Comparison of ENCODE assay signal across 8 cellular contexts in genomic region chr11:108222686-108223448, GRCh38. TPM values are rescaled to one million over a fixed set of nuclear protein-coding genes. Genes with fewer than 3 reads are reported as not detected.
A peak's percentile ranks its signal among the peaks of the same experiment; 100 is the strongest.
DNase-seq lines count a peak whose midpoint lies in the region; ATAC-seq, FAIRE-seq and TF ChIP-seq lines count a peak whose summit lies in the region.

A gene with protein sequence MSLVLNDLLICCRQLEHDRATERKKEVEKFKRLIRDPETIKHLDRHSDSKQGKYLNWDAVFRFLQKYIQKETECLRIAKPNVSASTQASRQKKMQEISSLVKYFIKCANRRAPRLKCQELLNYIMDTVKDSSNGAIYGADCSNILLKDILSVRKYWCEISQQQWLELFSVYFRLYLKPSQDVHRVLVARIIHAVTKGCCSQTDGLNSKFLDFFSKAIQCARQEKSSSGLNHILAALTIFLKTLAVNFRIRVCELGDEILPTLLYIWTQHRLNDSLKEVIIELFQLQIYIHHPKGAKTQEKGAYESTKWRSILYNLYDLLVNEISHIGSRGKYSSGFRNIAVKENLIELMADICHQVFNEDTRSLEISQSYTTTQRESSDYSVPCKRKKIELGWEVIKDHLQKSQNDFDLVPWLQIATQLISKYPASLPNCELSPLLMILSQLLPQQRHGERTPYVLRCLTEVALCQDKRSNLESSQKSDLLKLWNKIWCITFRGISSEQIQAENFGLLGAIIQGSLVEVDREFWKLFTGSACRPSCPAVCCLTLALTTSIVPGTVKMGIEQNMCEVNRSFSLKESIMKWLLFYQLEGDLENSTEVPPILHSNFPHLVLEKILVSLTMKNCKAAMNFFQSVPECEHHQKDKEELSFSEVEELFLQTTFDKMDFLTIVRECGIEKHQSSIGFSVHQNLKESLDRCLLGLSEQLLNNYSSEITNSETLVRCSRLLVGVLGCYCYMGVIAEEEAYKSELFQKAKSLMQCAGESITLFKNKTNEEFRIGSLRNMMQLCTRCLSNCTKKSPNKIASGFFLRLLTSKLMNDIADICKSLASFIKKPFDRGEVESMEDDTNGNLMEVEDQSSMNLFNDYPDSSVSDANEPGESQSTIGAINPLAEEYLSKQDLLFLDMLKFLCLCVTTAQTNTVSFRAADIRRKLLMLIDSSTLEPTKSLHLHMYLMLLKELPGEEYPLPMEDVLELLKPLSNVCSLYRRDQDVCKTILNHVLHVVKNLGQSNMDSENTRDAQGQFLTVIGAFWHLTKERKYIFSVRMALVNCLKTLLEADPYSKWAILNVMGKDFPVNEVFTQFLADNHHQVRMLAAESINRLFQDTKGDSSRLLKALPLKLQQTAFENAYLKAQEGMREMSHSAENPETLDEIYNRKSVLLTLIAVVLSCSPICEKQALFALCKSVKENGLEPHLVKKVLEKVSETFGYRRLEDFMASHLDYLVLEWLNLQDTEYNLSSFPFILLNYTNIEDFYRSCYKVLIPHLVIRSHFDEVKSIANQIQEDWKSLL (N-terminal part only) (plus strand): TSS chr11:108223067. CDS start chr11:108227625, 4,558 bp downstream.

- H3K23ac ChIP-seq in H1 (ENCODE audit: insufficient read length) (peak within 1 kb of the TSS; percentile 5), mesenchymal stem cell (ENCODE audit: low read length in 2 of 2) (peak within 1 kb of the TSS; percentile 92 to 93)

- TF ChIP-seq POLR2A in H1 (IDR thresholded peaks at IDR 0.05; ENCODE audit: control extremely low read depth in 1 of 2, low read depth in 2 of 2, low read length in 2 of 2): peak; percentile 83 to 98

- H3K9ac ChIP-seq in H1 (replicated peaks in 1 of 4; ENCODE audit: extremely low read depth in 1 of 4, low read depth in 3 of 4, low read length in 3 of 4) (peak within 1 kb of the TSS; percentile 86 to 100 (median 98)), mesenchymal stem cell (ENCODE audit: low read length) (peak within 1 kb of the TSS; percentile 98)

- TF ChIP-seq CTCF in H1 (IDR thresholded peaks at IDR 0.05; ENCODE audit: control extremely low read depth in 1 of 3, insufficient read depth in 1 of 3, low read depth in 1 of 3, low read length in 3 of 3): peak; percentile 48 to 77 (median 75)

- peaks cover 33 to 84% of the 10 kb centered on the region in 2 experiments for H3K79me2 ChIP-seq in H1 (ENCODE audit: control insufficient read depth in 1 of 2, insufficient read depth in 2 of 2, low read length in 2 of 2)

- H2AK5ac ChIP-seq in H1 (ENCODE audit: low read depth, low read length) (peak within 1 kb of the TSS; percentile 44; the same call in 1 of the 2 replicates), mesenchymal stem cell (ENCODE audit: low read length, severe bottlenecking) (peak within 1 kb of the TSS; percentile 80)

- H3K18ac ChIP-seq in H1 (ENCODE audit: extremely low read depth, low read length): peak within 1 kb of the TSS; percentile 97
- H3K18ac ChIP-seq in mesenchymal stem cell (ENCODE audit: low read depth in 1 of 2, low read length in 2 of 2): peak within 1 kb of the TSS; percentile 83 to 98

- H3K14ac ChIP-seq in H1 (ENCODE audit: insufficient read length) (peak within 1 kb of the TSS; percentile 84), mesenchymal stem cell (ENCODE audit: low read length in 2 of 2) (peak within 1 kb of the TSS in 1 of 2 experiments; percentile 92)

- CTCF ChIA-PET in H1 (lab: Charles Lee; ENCODE audit: partially characterized antibody): interaction anchor here (0.7 to 3.5 kb wide), 12 partner anchors 9 to 458 kb away, joined by 3 to 11 read pairs (median 4); no protein-coding TSS in a partner anchor

- H3K27me3 ChIP-seq in H1 (replicated peaks in 1 of 4; ENCODE audit: control insufficient read depth in 3 of 4, extremely low read depth in 1 of 4, insufficient read depth in 3 of 4, low read length in 3 of 4): no peaks in the 10 kb centered on the region
- H3K27me3 ChIP-seq in mesenchymal stem cell (ENCODE audit: control insufficient read depth in 1 of 2, insufficient read depth in 1 of 2, low read length in 2 of 2): no peaks in the 10 kb centered on the region

- H2BK120ac ChIP-seq in H1 (replicated peaks; ENCODE audit: low read depth, low read length) (peak within 1 kb of the TSS; percentile 27), mesenchymal stem cell (ENCODE audit: low read depth, low read length) (peak within 1 kb of the TSS; percentile 83)

- peaks cover 8% of the 10 kb centered on the region for H3K23me2 ChIP-seq in H1 (ENCODE audit: low read depth, low read length)

- H3K36me3 ChIP-seq in H1 (ENCODE audit: control insufficient read depth in 2 of 4, insufficient read depth in 4 of 4, low read length in 3 of 4) (peaks cover 0 to 6% (median 0%) of the 10 kb centered on the region in 4 experiments; a peak in 2 of 8 replicates), mesenchymal stem cell (ENCODE audit: control insufficient read depth in 1 of 2, insufficient read depth in 2 of 2, low read depth in 1 of 2, low read length in 2 of 2) (peaks cover 0 to 12% of the 10 kb centered on the region in 2 experiments)

- peaks cover 4 to 11% (median 4%) of the 10 kb centered on the region in 4 experiments; a peak in 6 of 7 replicates for H3K4me1 ChIP-seq in H1 (replicated peaks in 1 of 4; ENCODE audit: control insufficient read depth in 3 of 4, insufficient read depth in 4 of 4, low read length in 3 of 4)
- peaks cover 6% of the 10 kb centered on the region for H3K4me1 ChIP-seq in mesenchymal stem cell (ENCODE audit: control insufficient read depth, insufficient read depth, low read depth, low read length)

- H2AFZ ChIP-seq in H1 (ENCODE audit: low read length) (peak within 1 kb of the TSS; percentile 73), mesenchymal stem cell (ENCODE audit: low read depth, low read length) (peak within 1 kb of the TSS; percentile 55)

- no peaks in the 10 kb centered on the region for H3K9me3 ChIP-seq in H1 (ENCODE audit: insufficient read depth in 2 of 2, low read depth in 1 of 2, low read length in 1 of 2)
- no peaks in the 10 kb centered on the region for H3K9me3 ChIP-seq in mesenchymal stem cell (ENCODE audit: control insufficient read depth, low read length)

- FAIRE-seq in H1 (lab: Jason Lieb, UNC): peak; percentile 75

- H2BK12ac ChIP-seq in H1 (ENCODE audit: low read depth, low read length): peak within 1 kb of the TSS; percentile 82; the same call in 1 of the 2 replicates
- H2BK12ac ChIP-seq in mesenchymal stem cell (ENCODE audit: low read length in 2 of 2): peak within 1 kb of the TSS; percentile 15 to 95

- peak; percentile 71 for ATAC-seq in GM19468 (IDR thresholded peaks at IDR 0.05; ENCODE audit: extremely low read depth, unreplicated experiment)

- H3K27ac ChIP-seq in H1 (ENCODE audit: low read depth, low read length) (peak within 1 kb of the TSS; percentile 97), mesenchymal stem cell (ENCODE audit: low read length, poor library complexity, severe bottlenecking) (peak within 1 kb of the TSS; percentile 98)

- peak within 1 kb of the TSS; percentile 97 for H4K91ac ChIP-seq in H1 (replicated peaks; ENCODE audit: insufficient read length, low read length)
- peak within 1 kb of the TSS; percentile 98 for H4K91ac ChIP-seq in mesenchymal stem cell (ENCODE audit: low read length)

- peak within 1 kb of the TSS; percentile 92 to 99 for H3K4me2 ChIP-seq in H1 (ENCODE audit: insufficient read depth in 1 of 2, low read depth in 2 of 2, low read length in 2 of 2)
- peak within 1 kb of the TSS; percentile 93 for H3K4me2 ChIP-seq in mesenchymal stem cell (ENCODE audit: low read length, poor library complexity, severe bottlenecking)

- peak within 1 kb of the TSS; percentile 91 to 100 (median 96) for H3K4me3 ChIP-seq in H1 (ENCODE audit: extremely low read depth in 1 of 4, insufficient read depth in 2 of 4, low read depth in 3 of 4, low read length in 4 of 4)
- peak within 1 kb of the TSS; percentile 93 to 98 for H3K4me3 ChIP-seq in mesenchymal stem cell (ENCODE audit: insufficient read depth in 1 of 2, low read depth in 1 of 2, low read length in 2 of 2)

- H3K56ac ChIP-seq in H1 (replicated peaks; ENCODE audit: insufficient read length, low read depth, low read length): peak within 1 kb of the TSS; percentile 94

- peak; percentile 35 to 40; a peak in 2 of 4 replicates for TF ChIP-seq RAD21 in H1 (IDR thresholded peaks at IDR 0.05 in 1 of 2, conservative IDR thresholded peaks at IDR 0.05 in 1 of 2; ENCODE audit: low read depth in 2 of 2, low read length in 2 of 2)

- H3K79me1 ChIP-seq in H1 (ENCODE audit: low read depth, low read length) (peaks cover 4% of the 10 kb centered on the region), mesenchymal stem cell (replicated peaks; ENCODE audit: low read length, poor library complexity, severe bottlenecking) (peaks cover 3% of the 10 kb centered on the region)

- H2BK15ac ChIP-seq in H1 (ENCODE audit: low read length) (0 out of 2 replicates have a peak within 1 kb of the TSS, but pooled peaks have one; percentile 50), mesenchymal stem cell (ENCODE audit: low read depth, poor library complexity, severe bottlenecking) (peak within 1 kb of the TSS; percentile 94)

- DNase-seq in COLO829 (ENCODE audit: low spot score): peak; percentile 89
- DNase-seq in HS-5 (ENCODE audit: low read depth): peak; percentile 95
- DNase-seq in NK-92 (lab: John Stamatoyannopoulos, UW; ENCODE audit: unreplicated experiment): peak; percentile 93
- peak; percentile 98 for DNase-seq in activated CD8-positive, alpha-beta memory T cell treated with anti-CD3 and anti-CD28 coated beads for 24 hours
- DNase-seq in H1 (ENCODE audit: low read depth in 1 of 2, low spot score in 2 of 2): peak; percentile 96 to 98
- peak; percentile 99 for DNase-seq in mesenchymal stem cell
- DNase-seq in stimulated activated CD8-positive, alpha-beta memory T cell treated with anti-CD3 and anti-CD28 coated beads, Interleukin-12 subunit alpha, Interleukin-12 subunit beta, amount 100 ng/mL, for 4 hours (ENCODE audit: low read depth): peak; percentile 99

- H2BK5ac ChIP-seq in H1 (ENCODE audit: low read depth, low read length): peak within 1 kb of the TSS; percentile 97
- H2BK5ac ChIP-seq in mesenchymal stem cell (ENCODE audit: low read depth, low read length, poor library complexity, severe bottlenecking): peak within 1 kb of the TSS; percentile 80

- peak within 1 kb of the TSS; percentile 17 for H3K4ac ChIP-seq in H1 (replicated peaks; ENCODE audit: insufficient read length, low read depth, low read length)
- peak within 1 kb of the TSS; percentile 80 to 83 for H3K4ac ChIP-seq in mesenchymal stem cell (ENCODE audit: low read depth in 1 of 2, low read length in 2 of 2)

- H4K5ac ChIP-seq in H1 (ENCODE audit: insufficient read length, low read depth, low read length): peak within 1 kb of the TSS; percentile 94

- POLR2A ChIA-PET in H1 (lab: Charles Lee; ENCODE audit: partially characterized antibody): interaction anchor here (0.5 to 3.5 kb wide), 21 partner anchors 9 to 1999 kb away, joined by 3 to 17 read pairs (median 4); partner anchors contain the start of gene CUL5

- WGBS in H1 (ENCODE audit: extremely low coverage in 1 of 2, insufficient coverage in 1 of 2, insufficient read length in 1 of 2, insufficient replicate concordance in 2 of 2, low coverage in 1 of 2, low lambda C conversion rate in 2 of 2, missing lambda C conversion rate in 1 of 2), 2 experiments: 1% methylated on average over 46 of the region's 64 CpGs; no CpG with 5 or more reads in 1 of the 2 experiments
- WGBS in mesenchymal stem cell: under 1% methylated on average over 56 of the region's 64 CpGs

- peak within 1 kb of the TSS; percentile 96; the same call in 1 of the 2 replicates for H4K8ac ChIP-seq in H1 (ENCODE audit: extremely low read depth, insufficient read depth, low read length)
- peak within 1 kb of the TSS; percentile 96 for H4K8ac ChIP-seq in mesenchymal stem cell (ENCODE audit: low read length)

- peaks cover 0 to 3% of the 10 kb centered on the region in 2 experiments for H4K20me1 ChIP-seq in H1 (replicated peaks in 1 of 2; ENCODE audit: control insufficient read depth in 1 of 2, insufficient read depth in 2 of 2, low read length in 2 of 2)

- 0 out of 2 replicates have a peak within 1 kb of the TSS, but pooled peaks have one; percentile 10 for H2BK20ac ChIP-seq in H1 (ENCODE audit: low read length)

- peak in 1 of 2 experiments; percentile 20; a peak in 1 of 3 replicates for TF ChIP-seq EP300 in H1 (IDR thresholded peaks at IDR 0.05; ENCODE audit: borderline replicate concordance in 1 of 2, low read depth in 2 of 2, low read length in 2 of 2)

RNA-seq across cellular contexts. Expression of the gene that starts here (rescaled TPM):
- 53.4 and 55.4 TPM in 2 replicates for total RNA-seq in H1 (2021; fragmentation: NEBNext Ultra II Directional; extraction: Animal tissue kit (Norgen Biotek cat#: 25700))
- 11.0 and 14.9 TPM in 2 replicates for polyA plus RNA-seq in H1 (2011; rRNA removed)
- 27.2 TPM for polyA plus RNA-seq in H1 (2011; cell fraction: cytosol; rRNA removed)
- polyA plus RNA-seq in H1 (2011; cell fraction: nucleus; rRNA removed): 18.5 TPM
- 12.4 to 32.5 TPM (median 19.0 TPM) in 4 replicates for polyA plus RNA-seq in H1 (2012, experiment 1 of 2)
- 2.6 TPM for polyA plus RNA-seq in H1 (2012, experiment 2 of 2)
- polyA plus RNA-seq in H1 (2013, experiment 1 of 2): 20.6 TPM
- 18.1 TPM for polyA plus RNA-seq in H1 (2013, experiment 2 of 2)
- 43.2 and 60.7 TPM in 2 replicates for polyA minus RNA-seq in H1 (2011; rRNA and poly(A)+ RNA removed)
- 22.6 TPM for polyA minus RNA-seq in H1 (2011; cell fraction: cytosol; rRNA and poly(A)+ RNA removed)
- 192 TPM for polyA minus RNA-seq in H1 (2011; cell fraction: nucleus; rRNA and poly(A)+ RNA removed)
- 22.4 TPM for polyA plus RNA-seq in mesenchymal stem cell (2013, experiment 1 of 2)
- polyA plus RNA-seq in mesenchymal stem cell (2013, experiment 2 of 2): 20.4 TPM

Comparison
In these comparisons a context has a peak if more than half of its experiments do, and no peak if none do; other contexts are left out.
1. Peak in every context shown above with its lines: DNase-seq, ATAC-seq, H3K4me3 ChIP-seq and H3K27ac ChIP-seq.